ENCODE assay signal across 21 cellular contexts in the genomic region with DNA sequence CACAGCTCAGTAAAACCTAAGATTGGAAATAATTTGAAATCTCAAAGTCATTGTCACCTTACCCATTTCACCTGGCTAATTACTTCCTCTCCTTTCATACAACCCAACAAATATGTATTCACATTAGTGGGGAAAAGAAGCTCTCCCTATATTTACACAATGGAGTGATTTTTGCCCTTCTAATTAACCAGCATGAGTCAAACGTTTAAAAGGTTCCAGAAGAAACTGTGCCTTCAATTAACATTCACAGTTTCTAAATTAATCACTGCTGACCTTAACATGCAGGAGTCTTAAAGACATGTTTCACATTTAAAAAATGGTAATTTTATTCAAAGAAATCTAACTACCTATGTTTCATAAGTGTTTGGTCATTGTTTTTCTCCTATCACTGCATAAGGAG.
"Had no signal": no experiment of that assay in that cellular context is flagged by ENCODE, and none has a peak within 500 bp of the region (broad histone marks: within the 10 kb centered on the region; RNA-seq: fewer than 3 reads in every experiment).

No MANE protein-coding gene starts in this region.

- H3K4me1 ChIP-seq: body of pancreas, esophagus squamous epithelium, right atrium auricular region, transverse colon, vagina had no signal

- H3K36me3 ChIP-seq: esophagus squamous epithelium, right atrium auricular region, transverse colon, vagina had no signal

- H3K27ac ChIP-seq: body of pancreas, coronary artery, esophagus squamous epithelium, right atrium auricular region, skin epidermis, transverse colon, vagina had no signal

- H3K27me3 ChIP-seq: body of pancreas, esophagus squamous epithelium, right atrium auricular region, transverse colon, vagina had no signal

- DNase-seq: activated CD4-positive, alpha-beta T cell treated with anti-CD3 and anti-CD28 coated beads, Interleukin-2, amount 10 ng/mL, durations not matched to agents 7 days and 5 days; activated CD8-positive, alpha-beta memory T cell treated with anti-CD3 and anti-CD28 coated beads, Interleukin-2, amount 50 U/mL, for 48 hours; activated gamma-delta T cell treated with Interleukin-2 at 50 U/mL for 16 hours; activated naive CD8-positive, alpha-beta T cell treated with anti-CD3 and anti-CD28 coated beads for 36 hours; amygdala; body of pancreas; central memory CD4-positive, alpha-beta T cell; esophagus squamous epithelium; hypothalamus; kidney glomerular epithelial cell; left ventricle myocardium superior; mesenchymal stem cell; nucleus accumbens; stimulated activated CD4-positive, alpha-beta T cell treated with anti-CD3 and anti-CD28 coated beads, Interleukin-15, amount 100 ng/mL, for 24 hours; stimulated activated CD4-positive, alpha-beta T cell treated with anti-CD3 and anti-CD28 coated beads, Interleukin-4, amount 100 ng/mL, for 1 hour; stimulated activated naive CD8-positive, alpha-beta T cell treated with anti-CD3 and anti-CD28 coated beads, Interleukin-15, Interleukin-2, amounts not matched to agents 100 U/mL and 50 U/mL, for 24 hours; transverse colon had no signal

- H3K9me3 ChIP-seq: body of pancreas, esophagus squamous epithelium, transverse colon, vagina had no signal

- H3K4me3 ChIP-seq: body of pancreas, coronary artery, esophagus squamous epithelium, right atrium auricular region, skin epidermis, transverse colon, vagina had no signal

- ATAC-seq: body of pancreas; left ventricle myocardium superior; stimulated activated naive CD8-positive, alpha-beta T cell treated with anti-CD3 and anti-CD28 coated beads, Interleukin-15, Interleukin-2, amounts not matched to agents 100 U/mL and 50 U/mL, for 24 hours had no signal
